ENCODE assay signal across 12 cellular contexts in genomic region chr9:89639367-89639795, GRCh38. TPM values are rescaled to one million over a fixed set of nuclear protein-coding genes. Genes with fewer than 3 reads are reported as not detected.
DNase-seq lines count a peak whose midpoint lies in the region; ATAC-seq, FAIRE-seq and TF ChIP-seq lines count a peak whose summit lies in the region.
"Had no signal": no experiment of that assay in that cellular context is flagged by ENCODE, and none has a peak within 500 bp of the region (broad histone marks: within the 10 kb centered on the region; RNA-seq: fewer than 3 reads in every experiment).

No MANE protein-coding gene starts in this region.

- no peak for FAIRE-seq in GM19239 (lab: Jason Lieb, UNC)
- FAIRE-seq: astrocyte had no signal

- TF ChIP-seq CTCF in dorsolateral prefrontal cortex (IDR thresholded peaks at IDR 0.05 in 54 of 56, conservative IDR thresholded peaks at IDR 0.05 in 2 of 56; ENCODE audit: low read depth in 1 of 56, partially characterized antibody in 56 of 56) = peak in 3 of 56 donors; percentile 10 to 14 (median 10)

- DNase-seq in M059J (ENCODE audit: low read depth) (peak; percentile 16), dorsolateral prefrontal cortex (peak in 9 of 10 donors; percentile 45 to 72 (median 59)), medulla oblongata (ENCODE audit: extremely low spot score) (peak; percentile 63), GM19239 (ENCODE audit: insufficient read length, low spot score) (no peak), NCI-H510A (lab: John Stamatoyannopoulos, UW) (no peak), NCI-H187 (lab: John Stamatoyannopoulos, UW) (no peak)
- DNase-seq: CD4-positive, alpha-beta memory T cell had no signal

- no peaks in the 10 kb centered on the region for H3K27me3 ChIP-seq in dorsolateral prefrontal cortex

- H3K27ac ChIP-seq in dorsolateral prefrontal cortex = peak overlapping the region in 43 of 59 donors; percentile 4 to 81 (median 53)
- peak overlapping the region in 12 of 21 experiments; percentile 8 to 70 (median 53) for H3K27ac ChIP-seq in skin epidermis

- intact Hi-C loops in dorsolateral prefrontal cortex (cut with DNase I) = no loop called here

- no peak for ATAC-seq in HG03108 (IDR thresholded peaks at IDR 0.05; ENCODE audit: unreplicated experiment)
- ATAC-seq: left colon had no signal

- H3K4me3 ChIP-seq in dorsolateral prefrontal cortex (no peak overlapping the region), skin epidermis (no peak overlapping the region)
- H3K4me3 ChIP-seq: smooth muscle cell had no signal

RNA-seq across cellular contexts. Expression of gene GADD45G, which starts 34.6 kb away (rescaled TPM):
- 0.32 and 0.49 TPM in 2 replicates for total RNA-seq in M059J (2014; rRNA removed; shearing (Covaris generic))
- total RNA-seq in dorsolateral prefrontal cortex = 10 to 100 TPM in 73 of 120 experiments, 1 to 10 TPM in 47; 2.4 to 44.3 (median 11.7) TPM

Comparison
In these comparisons a context has a peak if more than half of its experiments do, and no peak if none do; other contexts are left out.
1. DNase-seq: peak in M059J (single experiment), dorsolateral prefrontal cortex (9 of 10) and medulla oblongata (single experiment); none in GM19239 (single experiment), NCI-H510A (single experiment) and NCI-H187 (0 of 2).